8 cellular contexts compared by ENCODE assay signal in genomic region chr2:219252084-219252483, GRCh38. TPM values are rescaled to one million over a fixed set of nuclear protein-coding genes. Genes with fewer than 3 reads are reported as not detected.
A peak's percentile ranks its signal among the peaks of the same experiment; 100 is the strongest.
DNase-seq lines count a peak whose midpoint lies in the region; ATAC-seq and TF ChIP-seq lines count a peak whose summit lies in the region.

No MANE protein-coding gene starts in this region.

- no peak for TF ChIP-seq CTCF in activated CD8-positive, alpha-beta T cell treated with anti-CD3 and anti-CD28 coated beads for 36 hours (IDR thresholded peaks at IDR 0.05)
- TF ChIP-seq CTCF in foreskin keratinocyte (conservative IDR thresholded peaks at IDR 0.05), result peak; percentile 37

- H3K27ac Mint-ChIP-seq in activated CD8-positive, alpha-beta T cell treated with anti-CD3 and anti-CD28 coated beads for 36 hours, result peak overlapping the region; percentile 93
- H3K27ac Mint-ChIP-seq in stimulated activated naive CD8-positive, alpha-beta T cell treated with anti-CD3 and anti-CD28 coated beads, Interleukin-15, amount 100 ng/mL, for 72 hours, result peak overlapping the region in 1 of 2 donors; percentile 8

- CTCF ChIA-PET in activated CD8-positive, alpha-beta T cell treated with anti-CD3 and anti-CD28 coated beads for 36 hours (lab: Charles Lee), result interaction anchor here (0.9 to 10.1 kb wide), 9 partner anchors 9 to 81 kb away, joined by 3 to 132 read pairs (median 6); partner anchors contain the start of gene DNAJB2

- H3K4me1 ChIP-seq in foreskin keratinocyte, result peaks cover 25% of the 10 kb centered on the region

- H3K9me3 Mint-ChIP-seq in activated CD8-positive, alpha-beta T cell treated with anti-CD3 and anti-CD28 coated beads for 36 hours, result no peaks in the 10 kb centered on the region
- no peaks in the 10 kb centered on the region for H3K9me3 Mint-ChIP-seq in stimulated activated naive CD8-positive, alpha-beta T cell treated with anti-CD3 and anti-CD28 coated beads, Interleukin-15, amount 100 ng/mL, for 72 hours

- H3K27me3 ChIP-seq in foreskin keratinocyte, result peaks cover 6% of the 10 kb centered on the region

- POLR2A ChIA-PET in activated CD8-positive, alpha-beta T cell treated with anti-CD3 and anti-CD28 coated beads for 36 hours (lab: Charles Lee), result interaction anchor here (1.1 to 19.2 kb wide), 13 partner anchors 7 to 52 kb away, joined by 3 to 239 read pairs (median 6); partner anchors contain the start of genes ABCB6, ANKZF1, ATG9A and DNAJB2

- no peak for ATAC-seq in activated CD8-positive, alpha-beta T cell treated with anti-CD3 and anti-CD28 coated beads for 36 hours
- ATAC-seq in foreskin keratinocyte (peak; percentile 16), HG02852 (IDR thresholded peaks at IDR 0.05; ENCODE audit: unreplicated experiment) (no peak), HG03469 (IDR thresholded peaks at IDR 0.05; ENCODE audit: unreplicated experiment) (no peak)
- ATAC-seq in stimulated activated naive CD8-positive, alpha-beta T cell treated with anti-CD3 and anti-CD28 coated beads, Interleukin-15, amount 100 ng/mL, for 72 hours, result peak; percentile 3

- intact Hi-C loops in activated CD8-positive, alpha-beta T cell treated with anti-CD3 and anti-CD28 coated beads for 36 hours (cut with micrococcal nuclease), result no loop called here

- H3K4me3 Mint-ChIP-seq in activated CD8-positive, alpha-beta T cell treated with anti-CD3 and anti-CD28 coated beads for 36 hours, result peak overlapping the region; percentile 77
- peak overlapping the region; percentile 71 to 84 for H3K4me3 Mint-ChIP-seq in stimulated activated naive CD8-positive, alpha-beta T cell treated with anti-CD3 and anti-CD28 coated beads, Interleukin-15, amount 100 ng/mL, for 72 hours

- H3K36me3 Mint-ChIP-seq in activated CD8-positive, alpha-beta T cell treated with anti-CD3 and anti-CD28 coated beads for 36 hours (ENCODE audit: low read depth), result peaks cover 59% of the 10 kb centered on the region

- H3K27ac ChIP-seq in foreskin keratinocyte, result peak overlapping the region; percentile 82

- peaks cover 65% of the 10 kb centered on the region for H3K4me1 Mint-ChIP-seq in activated CD8-positive, alpha-beta T cell treated with anti-CD3 and anti-CD28 coated beads for 36 hours (ENCODE audit: low read depth)
- peaks cover 78% of the 10 kb centered on the region for H3K4me1 Mint-ChIP-seq in stimulated activated naive CD8-positive, alpha-beta T cell treated with anti-CD3 and anti-CD28 coated beads, Interleukin-15, amount 100 ng/mL, for 72 hours

- DNase-seq in NCI-H1417 (lab: John Stamatoyannopoulos, UW) (peak in 2 of 3 experiments; percentile 39 to 66), NCI-H1417 treated with DMSO at 0.1 percent for 48 hours (lab: John Stamatoyannopoulos, UW) (no peak), foreskin keratinocyte (peak in 1 of 2 donors; percentile 60), NCI-H1092 (lab: John Stamatoyannopoulos, UW) (no peak)
- peak; percentile 55 for DNase-seq in activated CD8-positive, alpha-beta T cell treated with anti-CD3 and anti-CD28 coated beads for 36 hours
- DNase-seq in stimulated activated naive CD8-positive, alpha-beta T cell treated with anti-CD3 and anti-CD28 coated beads, Interleukin-15, amount 100 ng/mL, for 72 hours, result peak; percentile 27 to 52

- no peaks in the 10 kb centered on the region for H3K27me3 Mint-ChIP-seq in activated CD8-positive, alpha-beta T cell treated with anti-CD3 and anti-CD28 coated beads for 36 hours
- no peaks in the 10 kb centered on the region for H3K27me3 Mint-ChIP-seq in stimulated activated naive CD8-positive, alpha-beta T cell treated with anti-CD3 and anti-CD28 coated beads, Interleukin-15, amount 100 ng/mL, for 72 hours

RNA-seq across cellular contexts. Expression of gene TUBA4B, which starts 1.0 kb away (rescaled TPM):
- total RNA-seq in activated CD8-positive, alpha-beta T cell treated with anti-CD3 and anti-CD28 coated beads for 36 hours, result not detected
- total RNA-seq in foreskin keratinocyte, result not detected in 2 replicates
- 0.07 TPM in 1 of 2 replicates, not detected in the other for polyA plus RNA-seq in foreskin keratinocyte

RNA-seq across cellular contexts. Expression of gene TUBA4A, which starts 1.6 kb away (rescaled TPM):
- 100 to 1,000 TPM; 226 TPM for total RNA-seq in activated CD8-positive, alpha-beta T cell treated with anti-CD3 and anti-CD28 coated beads for 36 hours
- total RNA-seq in foreskin keratinocyte, result 271 and 318 TPM in 2 replicates
- polyA plus RNA-seq in foreskin keratinocyte, result 451 and 562 TPM in 2 replicates

RNA-seq across cellular contexts. Expression of gene STK16, which starts 6.8 kb away (rescaled TPM):
- 10 to 100 TPM; 34.4 to 35.4 TPM for total RNA-seq in activated CD8-positive, alpha-beta T cell treated with anti-CD3 and anti-CD28 coated beads for 36 hours
- 35.1 and 36.5 TPM in 2 replicates for total RNA-seq in foreskin keratinocyte
- polyA plus RNA-seq in foreskin keratinocyte, result 42.6 and 46.4 TPM in 2 replicates

RNA-seq across cellular contexts. Expression of gene GLB1L, which starts 6.8 kb away (rescaled TPM):
- 1 to 10 TPM; 1.2 to 2.8 TPM for total RNA-seq in activated CD8-positive, alpha-beta T cell treated with anti-CD3 and anti-CD28 coated beads for 36 hours
- total RNA-seq in foreskin keratinocyte, result 5.0 and 6.8 TPM in 2 replicates
- polyA plus RNA-seq in foreskin keratinocyte, result 4.0 and 5.5 TPM in 2 replicates

RNA-seq across cellular contexts. Expression of gene ANKZF1, which starts 22.5 kb away (rescaled TPM):
- total RNA-seq in activated CD8-positive, alpha-beta T cell treated with anti-CD3 and anti-CD28 coated beads for 36 hours, result 100 to 1,000 TPM; 216 to 217 TPM
- 26.6 and 27.0 TPM in 2 replicates for total RNA-seq in foreskin keratinocyte
- polyA plus RNA-seq in foreskin keratinocyte, result 19.5 and 20.0 TPM in 2 replicates

Comparison
In these comparisons a context has a peak if more than half of its experiments do, and no peak if none do; other contexts are left out.
1. DNase-seq: peak in NCI-H1417 (2 of 3), activated CD8-positive, alpha-beta T cell treated with anti-CD3 and anti-CD28 coated beads for 36 hours (single experiment) and stimulated activated naive CD8-positive, alpha-beta T cell treated with anti-CD3 and anti-CD28 coated beads, Interleukin-15, amount 100 ng/mL, for 72 hours (2 of 2); none in NCI-H1417 treated with DMSO at 0.1 percent for 48 hours (single experiment) and NCI-H1092 (single experiment).
2. ATAC-seq: peak in foreskin keratinocyte (single experiment) and stimulated activated naive CD8-positive, alpha-beta T cell treated with anti-CD3 and anti-CD28 coated beads, Interleukin-15, amount 100 ng/mL, for 72 hours (single experiment); none in activated CD8-positive, alpha-beta T cell treated with anti-CD3 and anti-CD28 coated beads for 36 hours (single experiment), HG02852 (single experiment) and HG03469 (single experiment).